1 cellular context compared by ENCODE assay signal in genomic region chr14:32202941-32203882, GRCh38.
TF ChIP-seq lines count a peak whose summit lies in the region.

RNU6-8 (minus strand) TSS chr14:32203269.

TF ChIP-seq in K562, 482 proteins besides CTCF, POLR2A, EP300 and RAD21 (continued from another document and continues in another):
- TF ChIP-seq ZNF280A (IDR thresholded peaks at IDR 0.05; ENCODE audit: low read depth, partially characterized antibody) (no peak), DPF2 (IDR thresholded peaks at IDR 0.05) (0 out of 2 replicates have a peak, but pooled peaks have one; percentile 17), HMG20B (CRISPR knock-in tag; IDR thresholded peaks at IDR 0.05) (no peak), ZNF696 (CRISPR knock-in tag; conservative IDR thresholded peaks at IDR 0.05) (no peak), SMARCA5 (IDR thresholded peaks at IDR 0.05) (no peak), PTRF (tag; IDR thresholded peaks at IDR 0.05) (no peak), TAF9B (IDR thresholded peaks at IDR 0.05; ENCODE audit: partially characterized antibody) (peak; percentile 16), FOXJ3 (CRISPR knock-in tag; IDR thresholded peaks at IDR 0.05) (no peak), ARID4B (CRISPR knock-in tag; IDR thresholded peaks at IDR 0.05) (no peak), ZNF175 (CRISPR knock-in tag; IDR thresholded peaks at IDR 0.05; ENCODE audit: low read depth) (no peak), MYBL2 (IDR thresholded peaks at IDR 0.05; ENCODE audit: low read depth) (no peak), MYBL2 (CRISPR knock-in tag; IDR thresholded peaks at IDR 0.05; ENCODE audit: borderline replicate concordance) (no peak), STAT5B (CRISPR knock-in tag; IDR thresholded peaks at IDR 0.05) (no peak), MAFK (IDR thresholded peaks at IDR 0.05; ENCODE audit: low read length) (no peak), THRA (IDR thresholded peaks at IDR 0.05) (no peak), THAP12 (CRISPR knock-in tag; IDR thresholded peaks at IDR 0.05) (no peak), ETS2 (tag; IDR thresholded peaks at IDR 0.05; ENCODE audit: borderline replicate concordance, poor library complexity, severe bottlenecking) (no peak), ZZZ3 (IDR thresholded peaks at IDR 0.05) (no peak), SNAPC5 (CRISPR knock-in tag; IDR thresholded peaks at IDR 0.05) (peak; percentile 93), HDGF (IDR thresholded peaks at IDR 0.05) (no peak), DEAF1 (CRISPR knock-in tag; IDR thresholded peaks at IDR 0.05) (no peak), ADNP (tag; IDR thresholded peaks at IDR 0.05) (no peak), ZNF57 (CRISPR knock-in tag; IDR thresholded peaks at IDR 0.05) (no peak), POLR2AphosphoS2 (IDR thresholded peaks at IDR 0.05; ENCODE audit: low read length) (no peak), KDM1A (IDR thresholded peaks at IDR 0.05) (0 out of 4 replicates have a peak, but pooled peaks have one; percentile 14 to 17), SOX6 (IDR thresholded peaks at IDR 0.05) (0 out of 2 replicates have a peak, but pooled peaks have one; percentile 4), SMAD3 (CRISPR knock-in tag; conservative IDR thresholded peaks at IDR 0.05) (no peak), SRSF3 (IDR thresholded peaks at IDR 0.05; ENCODE audit: insufficient read depth, low read length) (no peak), TFAP4 (CRISPR knock-in tag; IDR thresholded peaks at IDR 0.05; ENCODE audit: borderline replicate concordance) (no peak; the same call in 1 of the 2 replicates), PRPF4 (IDR thresholded peaks at IDR 0.05; ENCODE audit: insufficient read depth, low read depth, low read length, poor library complexity, severe bottlenecking) (no peak), CREM (IDR thresholded peaks at IDR 0.05; ENCODE audit: low read depth) (no peak; the same call in 1 of the 2 replicates), CBX3 (IDR thresholded peaks at IDR 0.05; ENCODE audit: borderline replicate concordance in 1 of 2, low read length in 2 of 2) (no peak), RBM14 (IDR thresholded peaks at IDR 0.05; ENCODE audit: borderline replicate concordance, insufficient read depth, low read depth, low read length) (no peak), ETV1 (tag; conservative IDR thresholded peaks at IDR 0.05; ENCODE audit: low read depth) (no peak), SMARCE1 (IDR thresholded peaks at IDR 0.05) (no peak), ZNF445 (CRISPR knock-in tag; IDR thresholded peaks at IDR 0.05; ENCODE audit: low read depth) (no peak), ZNF785 (CRISPR knock-in tag; IDR thresholded peaks at IDR 0.05) (no peak), ELF4 (CRISPR knock-in tag; IDR thresholded peaks at IDR 0.05) (no peak), PTTG1 (tag; IDR thresholded peaks at IDR 0.05; ENCODE audit: low read depth) (no peak), ERF (CRISPR knock-in tag; IDR thresholded peaks at IDR 0.05) (no peak), HES1 (IDR thresholded peaks at IDR 0.05; ENCODE audit: low read depth) (no peak), ZSCAN32 (CRISPR knock-in tag; IDR thresholded peaks at IDR 0.05) (no peak), NCOA4 (IDR thresholded peaks at IDR 0.05; ENCODE audit: partially characterized antibody) (no peak), NFIX (CRISPR knock-in tag; IDR thresholded peaks at IDR 0.05; ENCODE audit: low read depth) (no peak), BRF1 (IDR thresholded peaks at IDR 0.05; ENCODE audit: borderline replicate concordance, extremely low read depth, insufficient read length) (no peak), HDAC2 (IDR thresholded peaks at IDR 0.05) (peak; percentile 40; the same call in 1 of the 2 replicates), SMARCC2 (IDR thresholded peaks at IDR 0.05; ENCODE audit: low read depth) (no peak), MCM7 (IDR thresholded peaks at IDR 0.05) (no peak), STAG1 (CRISPR knock-in tag; IDR thresholded peaks at IDR 0.05; ENCODE audit: borderline replicate concordance) (no peak), LCOR (CRISPR knock-in tag; IDR thresholded peaks at IDR 0.05) (no peak), SRSF7 (optimal IDR thresholded peaks at IDR 0.05; ENCODE audit: low read depth, low read length) (no peak), ZNF695 (CRISPR knock-in tag; IDR thresholded peaks at IDR 0.05) (no peak), ARID3B (CRISPR knock-in tag; IDR thresholded peaks at IDR 0.05; ENCODE audit: borderline replicate concordance) (no peak), U2AF2 (optimal IDR thresholded peaks at IDR 0.05; ENCODE audit: low read depth, low read length) (no peak), CAMTA2 (CRISPR knock-in tag; conservative IDR thresholded peaks at IDR 0.05) (no peak), POLR2B (IDR thresholded peaks at IDR 0.05; ENCODE audit: low read depth, partially characterized antibody) (no peak), ZNF274 (IDR thresholded peaks at IDR 0.05; ENCODE audit: borderline replicate concordance, low read depth, low read length) (no peak), EWSR1 (IDR thresholded peaks at IDR 0.05; ENCODE audit: borderline replicate concordance, low read depth, partially characterized antibody) (no peak), ZNF589 (CRISPR knock-in tag; IDR thresholded peaks at IDR 0.05; ENCODE audit: low read depth) (no peak; the same call in 1 of the 2 replicates), L3MBTL2 (IDR thresholded peaks at IDR 0.05) (peak; percentile 55; the same call in 1 of the 2 replicates), GTF2F1 (IDR thresholded peaks at IDR 0.05; ENCODE audit: low read depth, low read length) (no peak), CREB3L1 (IDR thresholded peaks at IDR 0.05; ENCODE audit: borderline replicate concordance, low read depth) (no peak), ZKSCAN3 (CRISPR knock-in tag; IDR thresholded peaks at IDR 0.05) (no peak)
